ENCODE assay signal across 1 cellular context in genomic region chr6:69780585-69781178, GRCh38.
TF ChIP-seq lines count a peak whose summit lies in the region.

No MANE protein-coding gene starts in this region.

TF ChIP-seq in liver, 16 proteins besides CTCF, POLR2A, EP300 and RAD21 (continued from another document):
- TF ChIP-seq REST (IDR thresholded peaks at IDR 0.05) (peak; percentile 83), HNF4A (conservative IDR thresholded peaks at IDR 0.05) (peak; percentile 100), GABPA (IDR thresholded peaks at IDR 0.05 in 1 of 2, conservative IDR thresholded peaks at IDR 0.05 in 1 of 2) (no peak), JUND (IDR thresholded peaks at IDR 0.05) (peak; percentile 100), SP1 (IDR thresholded peaks at IDR 0.05) (peak; percentile 96), HNF4G (IDR thresholded peaks at IDR 0.05) (peak; percentile 100), EGR1 (IDR thresholded peaks at IDR 0.05; ENCODE audit: low read depth in 2 of 2) (peak; percentile 71 to 94)
